ENCODE assay signal across 1 cellular context in genomic region chr16:30429678-30430427, GRCh38.
TF ChIP-seq lines count a peak whose summit lies in the region.

DCTPP1 (minus strand) TSS chr16:30430030; CDS start chr16:30429980, 50 bp downstream.

TF ChIP-seq in HepG2, 621 proteins besides CTCF, POLR2A, EP300 and RAD21 (continued from another document and continues in another):
- TF ChIP-seq SP5 (CRISPR knock-in tag; IDR thresholded peaks at IDR 0.05; ENCODE audit: borderline replicate concordance, low read depth) (peak; percentile 45; the same call in 1 of the 2 replicates), NCOA1 (CRISPR knock-in tag; IDR thresholded peaks at IDR 0.05) (no peak), PRDM10 (CRISPR knock-in tag; IDR thresholded peaks at IDR 0.05; ENCODE audit: low read depth) (peak; percentile 88), THRA (CRISPR knock-in tag; IDR thresholded peaks at IDR 0.05; ENCODE audit: borderline replicate concordance) (peak; percentile 35), TIGD3 (CRISPR knock-in tag; IDR thresholded peaks at IDR 0.05; ENCODE audit: borderline replicate concordance) (0 out of 2 replicates have a peak, but pooled peaks have one; percentile 3), KLF12 (CRISPR knock-in tag; IDR thresholded peaks at IDR 0.05; ENCODE audit: borderline replicate concordance) (peak; percentile 96), ZNF274 (CRISPR knock-in tag; IDR thresholded peaks at IDR 0.05) (peak; percentile 81), NFKBIZ (CRISPR knock-in tag; IDR thresholded peaks at IDR 0.05) (peak; percentile 54; the same call in 1 of the 2 replicates), ZNF331 (CRISPR knock-in tag; IDR thresholded peaks at IDR 0.05) (peak; percentile 55; the same call in 1 of the 2 replicates), LBX2 (CRISPR knock-in tag; IDR thresholded peaks at IDR 0.05; ENCODE audit: borderline replicate concordance) (peak; percentile 55; the same call in 1 of the 2 replicates), ZBTB25 (CRISPR knock-in tag; IDR thresholded peaks at IDR 0.05) (peak; percentile 91), ZNF747 (CRISPR knock-in tag; IDR thresholded peaks at IDR 0.05; ENCODE audit: borderline replicate concordance) (peak; percentile 88; the same call in 1 of the 2 replicates), ZNF75D (CRISPR knock-in tag; IDR thresholded peaks at IDR 0.05; ENCODE audit: borderline replicate concordance) (0 out of 2 replicates have a peak, but pooled peaks have one; percentile 9), ESRRA (CRISPR knock-in tag; IDR thresholded peaks at IDR 0.05; ENCODE audit: low read depth) (peak; percentile 76; the same call in 1 of the 2 replicates), HMG20A (CRISPR knock-in tag; IDR thresholded peaks at IDR 0.05; ENCODE audit: borderline replicate concordance) (no peak), MXI1 (IDR thresholded peaks at IDR 0.05; ENCODE audit: borderline replicate concordance, low read depth, low read length) (peak; percentile 85; the same call in 1 of the 3 replicates), NONO (IDR thresholded peaks at IDR 0.05) (no peak), NONO (CRISPR knock-in tag; conservative IDR thresholded peaks at IDR 0.05) (peak; percentile 91), ZFP90 (CRISPR knock-in tag; IDR thresholded peaks at IDR 0.05; ENCODE audit: borderline replicate concordance) (peak; percentile 75; the same call in 1 of the 2 replicates), RBM39 (IDR thresholded peaks at IDR 0.05; ENCODE audit: low read depth, low read length, poor library complexity, severe bottlenecking) (peak; percentile 24), CEBPB (IDR thresholded peaks at IDR 0.05; ENCODE audit: borderline replicate concordance, low read depth, low read length) (peak; percentile 93), HHEX (CRISPR knock-in tag; IDR thresholded peaks at IDR 0.05) (no peak), GMEB1 (CRISPR knock-in tag; IDR thresholded peaks at IDR 0.05; ENCODE audit: borderline replicate concordance) (peak; percentile 74; the same call in 1 of the 2 replicates), RBM22 (optimal IDR thresholded peaks at IDR 0.05; ENCODE audit: low read length) (no peak), ZNF275 (CRISPR knock-in tag; IDR thresholded peaks at IDR 0.05; ENCODE audit: borderline replicate concordance) (peak; percentile 96; the same call in 1 of the 2 replicates), GLMP (CRISPR knock-in tag; IDR thresholded peaks at IDR 0.05; ENCODE audit: borderline replicate concordance) (no peak), ZNF792 (CRISPR knock-in tag; IDR thresholded peaks at IDR 0.05) (peak; percentile 82), HBP1 (CRISPR knock-in tag; IDR thresholded peaks at IDR 0.05; ENCODE audit: low read depth) (peak; percentile 19; the same call in 1 of the 2 replicates), SMAD9 (CRISPR knock-in tag; IDR thresholded peaks at IDR 0.05) (no peak), RCOR2 (CRISPR knock-in tag; IDR thresholded peaks at IDR 0.05) (peak; percentile 49; the same call in 1 of the 2 replicates), ZNF276 (CRISPR knock-in tag; IDR thresholded peaks at IDR 0.05; ENCODE audit: low read depth) (no peak; the same call in none of the 2 replicates), ZNF414 (CRISPR knock-in tag; IDR thresholded peaks at IDR 0.05) (0 out of 2 replicates have a peak, but pooled peaks have one; percentile 76), PAF1 (CRISPR knock-in tag; IDR thresholded peaks at IDR 0.05) (no peak), SCMH1 (CRISPR knock-in tag; IDR thresholded peaks at IDR 0.05; ENCODE audit: borderline replicate concordance) (no peak), KLF15 (CRISPR knock-in tag; IDR thresholded peaks at IDR 0.05; ENCODE audit: borderline replicate concordance) (no peak; the same call in 1 of the 2 replicates), BORCS8-MEF2B (CRISPR knock-in tag; IDR thresholded peaks at IDR 0.05) (peak; percentile 93), CHCHD3 (CRISPR knock-in tag; IDR thresholded peaks at IDR 0.05) (no peak; the same call in none of the 2 replicates), PPARG (CRISPR knock-in tag; conservative IDR thresholded peaks at IDR 0.05) (no peak; the same call in 1 of the 2 replicates), TCF7L2 (IDR thresholded peaks at IDR 0.05; ENCODE audit: low read depth, low read length) (no peak), DRAP1 (CRISPR knock-in tag; IDR thresholded peaks at IDR 0.05) (peak; percentile 92), ATM (IDR thresholded peaks at IDR 0.05; ENCODE audit: borderline replicate concordance) (no peak), ZNF431 (CRISPR knock-in tag; IDR thresholded peaks at IDR 0.05; ENCODE audit: borderline replicate concordance, low read depth) (no peak), ZNF724P (CRISPR knock-in tag; IDR thresholded peaks at IDR 0.05; ENCODE audit: borderline replicate concordance) (peak; percentile 84)
